Comparison of ENCODE assay signal across 21 cellular contexts in the genomic region with DNA sequence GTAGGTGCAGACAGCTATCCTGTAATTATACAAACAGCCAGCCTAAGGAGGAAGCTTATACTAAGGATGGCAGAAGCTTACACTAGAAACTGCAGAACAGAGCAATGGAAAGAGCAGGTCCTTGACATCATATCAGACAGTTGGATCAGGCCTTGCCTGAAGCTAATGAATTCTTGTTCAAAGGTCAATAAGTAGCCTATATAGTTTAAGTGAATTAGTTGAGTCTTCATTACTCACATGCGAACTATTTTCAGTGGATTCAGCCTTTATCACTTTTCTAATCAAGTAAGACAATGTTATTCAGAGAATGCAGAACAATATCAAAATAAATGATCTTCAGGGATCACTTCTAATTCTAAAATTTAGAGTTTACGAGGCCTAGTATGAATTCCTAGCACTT.
"Had no signal": no experiment of that assay in that cellular context is flagged by ENCODE, and none has a peak within 500 bp of the region (broad histone marks: within the 10 kb centered on the region; RNA-seq: fewer than 3 reads in every experiment).

No MANE protein-coding gene starts in this region.

- DNase-seq: IMR-90, Karpas-422, KG1, MG63, NCI-H1092, NCI-H1105 treated with DMSO at 0.1 percent for 48 hours, NCI-H1417 treated with DMSO at 0.1 percent for 48 hours, NCI-H146, NCI-H1694 treated with DMSO at 0.1 percent for 48 hours, NCI-H1930, NCI-H2081, NCI-H2107, NCI-H2227 treated with DMSO at 0.1 percent for 48 hours, NCI-H524, NCI-H526 treated with DMSO at 0.1 percent for 48 hours, NCI-H774, Right ventricle myocardium superior, RPMI8226, SIG-M5 had no signal

- H3K4me3 ChIP-seq: MG63, SJSA1 had no signal

- H3K27ac ChIP-seq: SJSA1 had no signal

- H3K27me3 ChIP-seq: SJSA1 had no signal

- H3K9me3 ChIP-seq: MG63, SJSA1 had no signal

- ATAC-seq: HepG2 had no signal

- H3K36me3 ChIP-seq: MG63, SJSA1 had no signal
